Comparison of ENCODE assay signal across 1 cellular context in genomic region chr2:182406221-182406620, GRCh38.
TF ChIP-seq lines count a peak whose summit lies in the region.

No MANE protein-coding gene starts in this region.

TF ChIP-seq in SK-N-SH treated with all-trans-retinoic acid at 6 μM for 48 hours, 23 proteins besides CTCF, POLR2A, EP300 and RAD21 (continued from another document):
- TF ChIP-seq POU6F1 (CRISPR knock-in tag; IDR thresholded peaks at IDR 0.05; ENCODE audit: borderline replicate concordance, low read depth) (no peak), TOX (CRISPR knock-in tag; IDR thresholded peaks at IDR 0.05; ENCODE audit: borderline replicate concordance) (no peak), ZFP30 (CRISPR knock-in tag; IDR thresholded peaks at IDR 0.05) (no peak), TCF4 (CRISPR knock-in tag; IDR thresholded peaks at IDR 0.05; ENCODE audit: borderline replicate concordance) (no peak), ISL1 (CRISPR knock-in tag; IDR thresholded peaks at IDR 0.05) (no peak), PPARA (CRISPR knock-in tag; IDR thresholded peaks at IDR 0.05; ENCODE audit: borderline replicate concordance) (no peak), ZFP3 (CRISPR knock-in tag; IDR thresholded peaks at IDR 0.05) (no peak), SNAI2 (CRISPR knock-in tag; IDR thresholded peaks at IDR 0.05) (no peak)
- TF ChIP-seq, protein P1, sequence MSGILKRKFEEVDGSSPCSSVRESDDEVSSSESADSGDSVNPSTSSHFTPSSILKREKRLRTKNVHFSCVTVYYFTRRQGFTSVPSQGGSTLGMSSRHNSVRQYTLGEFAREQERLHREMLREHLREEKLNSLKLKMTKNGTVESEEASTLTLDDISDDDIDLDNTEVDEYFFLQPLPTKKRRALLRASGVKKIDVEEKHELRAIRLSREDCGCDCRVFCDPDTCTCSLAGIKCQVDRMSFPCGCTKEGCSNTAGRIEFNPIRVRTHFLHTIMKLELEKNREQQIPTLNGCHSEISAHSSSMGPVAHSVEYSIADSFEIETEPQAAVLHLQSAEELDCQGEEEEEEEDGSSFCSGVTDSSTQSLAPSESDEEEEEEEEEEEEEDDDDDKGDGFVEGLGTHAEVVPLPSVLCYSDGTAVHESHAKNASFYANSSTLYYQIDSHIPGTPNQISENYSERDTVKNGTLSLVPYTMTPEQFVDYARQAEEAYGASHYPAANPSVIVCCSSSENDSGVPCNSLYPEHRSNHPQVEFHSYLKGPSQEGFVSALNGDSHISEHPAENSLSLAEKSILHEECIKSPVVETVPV (CRISPR knock-in tag; IDR thresholded peaks at IDR 0.05): no peak
